ENCODE assay signal across 16 cellular contexts in genomic region chr5:5126444-5126843, GRCh38. TPM values are rescaled to one million over a fixed set of nuclear protein-coding genes. Genes with fewer than 3 reads are reported as not detected.
DNase-seq lines count a peak whose midpoint lies in the region; ATAC-seq, FAIRE-seq and TF ChIP-seq lines count a peak whose summit lies in the region.
"Had no signal": no experiment of that assay in that cellular context is flagged by ENCODE, and none has a peak within 500 bp of the region (broad histone marks: within the 10 kb centered on the region; RNA-seq: fewer than 3 reads in every experiment).

No MANE protein-coding gene starts in this region.

- peak overlapping the region; percentile 55 for H2AFZ ChIP-seq in osteoblast (ENCODE audit: low read length)

- H3K36me3 ChIP-seq in MG63 (no peaks in the 10 kb centered on the region), bronchial epithelial cell (ENCODE audit: control insufficient read depth, insufficient read depth, low read length) (no peaks in the 10 kb centered on the region), osteoblast (ENCODE audit: insufficient read depth, low read length) (no peaks in the 10 kb centered on the region), gastroesophageal sphincter (no peaks in the 10 kb centered on the region)
- H3K36me3 ChIP-seq: gastrocnemius medialis, transverse colon had no signal

- TF ChIP-seq POLR2A in gastroesophageal sphincter (IDR thresholded peaks at IDR 0.05): no peak

- H4K20me1 ChIP-seq in osteoblast (ENCODE audit: insufficient read depth, low read length): no peaks in the 10 kb centered on the region

- no peak for TF ChIP-seq EP300 in gastroesophageal sphincter (IDR thresholded peaks at IDR 0.05)

- H3K4me3 ChIP-seq in MG63 (no peak overlapping the region), bronchial epithelial cell (ENCODE audit: low read depth, low read length) (no peak overlapping the region), osteoblast (ENCODE audit: insufficient read depth, low read length) (no peak overlapping the region), gastroesophageal sphincter (no peak overlapping the region)
- H3K4me3 ChIP-seq: gastrocnemius medialis, transverse colon had no signal

- intact Hi-C loops in head of caudate nucleus (cut with DNase I): no loop called here

- TF ChIP-seq CTCF in bronchial epithelial cell (IDR thresholded peaks at IDR 0.05; ENCODE audit: insufficient read depth, low read length, severe bottlenecking) (no peak), osteoblast (IDR thresholded peaks at IDR 0.05; ENCODE audit: extremely low read depth, low read depth, low read length) (no peak), gastroesophageal sphincter (IDR thresholded peaks at IDR 0.05) (no peak)

- H3K4me1 ChIP-seq in osteoblast (ENCODE audit: insufficient read depth, low read length) (peaks cover 7% of the 10 kb centered on the region), gastroesophageal sphincter (no peaks in the 10 kb centered on the region)
- H3K4me1 ChIP-seq: gastrocnemius medialis, transverse colon had no signal

- H3K9me3 ChIP-seq in MG63: no peaks in the 10 kb centered on the region
- H3K9me3 ChIP-seq in osteoblast (ENCODE audit: low read depth, low read length): no peaks in the 10 kb centered on the region
- no peaks in the 10 kb centered on the region for H3K9me3 ChIP-seq in gastroesophageal sphincter
- H3K9me3 ChIP-seq: gastrocnemius medialis, transverse colon had no signal

- H3K27me3 ChIP-seq in MG63: peaks cover 3% of the 10 kb centered on the region; the same call in 1 of the 2 replicates
- no peaks in the 10 kb centered on the region for H3K27me3 ChIP-seq in bronchial epithelial cell (ENCODE audit: control insufficient read depth, insufficient read depth, low read length)
- H3K27me3 ChIP-seq in osteoblast (ENCODE audit: insufficient read depth, low read length): no peaks in the 10 kb centered on the region
- peaks cover 8% of the 10 kb centered on the region for H3K27me3 ChIP-seq in gastroesophageal sphincter
- H3K27me3 ChIP-seq: gastrocnemius medialis, transverse colon had no signal

- WGBS in gastroesophageal sphincter (ENCODE audit: low coverage in 1 of 2), 2 donors: 42 to 46% methylated on average over 7 of the region's 7 CpGs

- H3K27ac ChIP-seq in osteoblast (ENCODE audit: low read depth, low read length): no peak overlapping the region
- H3K27ac ChIP-seq in gastroesophageal sphincter: no peak overlapping the region
- H3K27ac ChIP-seq: gastrocnemius medialis, transverse colon had no signal

- no peaks in the 10 kb centered on the region for H3K79me2 ChIP-seq in osteoblast (ENCODE audit: insufficient read depth, low read length)

- ATAC-seq in gastroesophageal sphincter: no peak
- ATAC-seq: gastrocnemius medialis had no signal

- DNase-seq in EL (peak; percentile 94), MG63 (peak; percentile 89), bronchial epithelial cell (ENCODE audit: low read depth) (peak; percentile 69), osteoblast (ENCODE audit: insufficient read length, low spot score, missing footprints) (peak; percentile 65), head of caudate nucleus (no peak), cortex of kidney (lab: John Stamatoyannopoulos, UW) (no peak), NAMALWA (ENCODE audit: low spot score) (no peak)
- DNase-seq: anterior cingulate cortex, gastrocnemius medialis, immature natural killer cell, NCI-H1436, NCI-H526 treated with DMSO at 0.1 percent for 48 hours, transverse colon had no signal

- peak overlapping the region; percentile 54 for H3K4me2 ChIP-seq in osteoblast (ENCODE audit: insufficient read depth, low read length)

- FAIRE-seq in bronchial epithelial cell (lab: Jason Lieb, UNC): no peak

RNA-seq across cellular contexts. Expression of gene ADAMTS16, which starts 13.7 kb away (rescaled TPM):
- total RNA-seq in MG63 (2014; rRNA removed; shearing (Covaris generic); ENCODE audit: low replicate concordance): not detected in 2 replicates
- not detected in 2 replicates for total RNA-seq in bronchial epithelial cell
- total RNA-seq in osteoblast: 1.4 and 1.5 TPM in 2 replicates
- total RNA-seq in gastroesophageal sphincter: under 1 TPM in 2 of 4 donors, not detected in 2; 0.27 to 0.94 TPM
- total RNA-seq: G401, gastrocnemius medialis, mononuclear cell had no signal

Comparison
In these comparisons a context has a peak if more than half of its experiments do, and no peak if none do; other contexts are left out.
1. DNase-seq: peak in EL (single experiment), MG63 (single experiment), bronchial epithelial cell (single experiment) and osteoblast (single experiment); none in head of caudate nucleus (0 of 42), cortex of kidney (single experiment) and NAMALWA (single experiment).